ENCODE assay signal across 1 cellular context in genomic region chr11:61684870-61685610, GRCh38.
TF ChIP-seq lines count a peak whose summit lies in the region.

No MANE protein-coding gene starts in this region.

TF ChIP-seq in HepG2, 621 proteins besides CTCF, POLR2A, EP300 and RAD21:
- TF ChIP-seq ZNF629 (CRISPR knock-in tag; conservative IDR thresholded peaks at IDR 0.05): peak; percentile 83
- no peak for TF ChIP-seq YY1 (IDR thresholded peaks at IDR 0.05; ENCODE audit: insufficient read depth, insufficient replicate concordance, low read depth, low read length)
TF ChIP-seq in HepG2: peak in this region for 1.
